In genomic region chr19:57916168-57916995, GRCh38 we compare ENCODE assay signal across 8 cellular contexts. TPM values are rescaled to one million over a fixed set of nuclear protein-coding genes. Genes with fewer than 3 reads are reported as not detected.
A peak's percentile ranks its signal among the peaks of the same experiment; 100 is the strongest.
DNase-seq lines count a peak whose midpoint lies in the region; ATAC-seq and TF ChIP-seq lines count a peak whose summit lies in the region.
"Not testable (repeated sequence)": the region's sequence is repeated elsewhere in the genome, so short reads cannot be mapped to it uniquely, and the experiment has no call there.

TSS of gene ZNF417 (minus strand) at chr19:57916592. CDS start at chr19:57916411, 181 bp downstream.

- peak; percentile 98 for ATAC-seq in GM19035 (IDR thresholded peaks at IDR 0.05; ENCODE audit: unreplicated experiment)
- peak; percentile 98 for ATAC-seq in HG03354 (IDR thresholded peaks at IDR 0.05; ENCODE audit: poor library complexity, severe bottlenecking, unreplicated experiment)
- ATAC-seq in activated CD4-positive, CD25-positive, alpha-beta regulatory T cell treated with anti-CD3 and anti-CD28 coated beads, Interleukin-2, amount 50 U/mL, for 24 hours = peak; percentile 100

- DNase-seq in AML-193 (lab: John Stamatoyannopoulos, UW) (peak; percentile 92 to 96), NCI-H446 (lab: John Stamatoyannopoulos, UW) (peak; percentile 79 to 94), cerebellum (ENCODE audit: low spot score) (peak; percentile 94), kidney epithelial cell (ENCODE audit: low read depth) (peak; percentile 91)
- DNase-seq in stimulated activated CD4-positive, alpha-beta T cell treated with anti-CD3 and anti-CD28 coated beads, Interleukin-15, amount 100 ng/mL, for 48 hours (ENCODE audit: low read depth in 2 of 2) = peak; percentile 74 to 75

- not testable (repeated sequence) for H3K36me3 ChIP-seq in kidney epithelial cell (ENCODE audit: control insufficient read depth, insufficient read depth, low read length)

- H3K4me3 ChIP-seq in kidney epithelial cell (ENCODE audit: low read depth, low read length) = peak within 1 kb of the TSS; percentile 89

- not testable (repeated sequence) for H3K27me3 ChIP-seq in kidney epithelial cell (ENCODE audit: control insufficient read depth, insufficient read depth, low read length)

- peak; percentile 30 for TF ChIP-seq CTCF in kidney epithelial cell (IDR thresholded peaks at IDR 0.05; ENCODE audit: insufficient read depth, low read length, poor library complexity, severe bottlenecking)

RNA-seq across cellular contexts. Expression of gene ZNF417, which starts in this region (rescaled TPM):
- 43.4 TPM for total RNA-seq in cerebellum
- total RNA-seq in kidney epithelial cell = 7.3 and 12.3 TPM in 2 replicates

Comparison
In these comparisons a context has a peak if more than half of its experiments do, and no peak if none do; other contexts are left out.
1. Peak in every context shown above with its lines: DNase-seq, ATAC-seq and H3K4me3 ChIP-seq.